Comparison of ENCODE assay signal across 7 cellular contexts in the genomic region with DNA sequence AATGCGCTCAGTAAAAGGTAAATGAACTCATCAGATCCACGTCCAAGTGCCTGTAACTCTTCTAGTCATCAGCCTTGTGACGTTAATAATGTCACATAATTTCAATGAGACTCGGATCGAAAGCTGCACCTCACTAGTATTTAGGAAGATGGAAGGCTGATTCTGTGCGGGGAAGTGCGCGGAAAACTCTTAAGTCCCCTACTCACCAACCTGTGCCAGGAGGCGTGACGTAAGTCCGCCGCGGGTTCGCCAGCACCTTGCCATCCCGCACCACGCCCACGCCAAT. TPM values are rescaled to one million over a fixed set of nuclear protein-coding genes. Genes with fewer than 3 reads are reported as not detected.
DNase-seq lines count a peak whose midpoint lies in the region; ATAC-seq, FAIRE-seq and TF ChIP-seq lines count a peak whose summit lies in the region.
"Had no signal": no experiment of that assay in that cellular context is flagged by ENCODE, and none has a peak within 500 bp of the region (broad histone marks: within the 10 kb centered on the region; RNA-seq: fewer than 3 reads in every experiment).

No MANE protein-coding gene starts in this region.

- no TSS peak for BruUV-seq in GM12878 (replicated peaks; lab: Mats Ljungman, UMichigan)

- RAD21 ChIA-PET in GM12878 (lab: Charles Lee; ENCODE audit: unreplicated experiment) = interaction anchor here (1.1 to 2.9 kb wide), 4 partner anchors 16 to 112 kb away, joined by 4 to 17 read pairs (median 10); a partner anchor contains a TSS

- intact Hi-C loops in GM12878 (cut with micrococcal nuclease; ENCODE audit: unreplicated experiment) = loop anchor here (2.0 kb wide), 2 partner anchors 26 to 42 kb away; a partner anchor contains a TSS
- intact Hi-C loops in posterior vena cava (cut with DNase I) = loop anchor here in 1 of 2 donors (10.0 kb wide), 2 partner anchors 120 to 510 kb away; a partner anchor contains a TSS

- no peaks in the 10 kb centered on the region for H3K27me3 Mint-ChIP-seq in neural crest cell (ENCODE audit: low read depth)

- CTCF ChIA-PET in GM12878 (lab: Yijun Ruan, JAX) = interaction anchor here (1.5 to 4.7 kb wide), 3 partner anchors 40 to 155 kb away, joined by 3 to 48 read pairs (median 9); a partner anchor contains a TSS

- H3K4me2 ChIP-seq in GM12878 (ENCODE audit: control insufficient read depth, insufficient read depth) = peak overlapping the region; percentile 67

- no peak for TF ChIP-seq POLR2A in GM12878 (IDR thresholded peaks at IDR 0.05; ENCODE audit: low read depth, low read length)

- TF ChIP-seq EP300 in GM12878 (IDR thresholded peaks at IDR 0.05; ENCODE audit: borderline replicate concordance in 1 of 2, control insufficient read depth in 1 of 2, low read depth in 2 of 2, low read length in 2 of 2) = no peak

- FAIRE-seq in GM12878 (lab: Jason Lieb, UNC) = no peak

- TF ChIP-seq RAD21 in GM12878 (IDR thresholded peaks at IDR 0.05; ENCODE audit: insufficient read depth, low read depth, low read length) = no peak

- POLR2A ChIA-PET in GM12878 (lab: Charles Lee) = interaction anchor here (0.8 to 2.7 kb wide), 7 partner anchors 15 to 111 kb away, joined by 3 to 27 read pairs (median 6); a partner anchor contains a TSS

- H3K4me3 Mint-ChIP-seq in neural crest cell = no peak overlapping the region

- DNase-seq in NCI-H1105 (lab: John Stamatoyannopoulos, UW) = peak; percentile 83
- no peak for DNase-seq in GM12878 (ENCODE audit: low read depth, low spot score)
- DNase-seq in neural crest cell (ENCODE audit: low read depth, low spot score) = no peak
- DNase-seq in posterior vena cava (ENCODE audit: low spot score) = no peak

- no peaks in the 10 kb centered on the region for H3K9me3 Mint-ChIP-seq in neural crest cell

- no peaks in the 10 kb centered on the region for H4K20me1 ChIP-seq in GM12878 (ENCODE audit: control insufficient read depth, insufficient read depth)

- peak overlapping the region; percentile 90 for H2AFZ ChIP-seq in ACC112 (ENCODE audit: low read length, unreplicated experiment)
- H2AFZ ChIP-seq in GM12878 (ENCODE audit: control insufficient read depth, low read depth, low read length) = peak overlapping the region; percentile 84

- H3K4me3 ChIP-seq in ACC112 (ENCODE audit: low read depth, low read length) (peak overlapping the region; percentile 93), GM12878 (peak overlapping the region; percentile 83)

- ATAC-seq in GM21423 (IDR thresholded peaks at IDR 0.05; ENCODE audit: unreplicated experiment) (peak; percentile 44), GM12878 (peak; percentile 71)

- in situ Hi-C loops in GM12878 (cut with MboI) = loop anchor here (5.0 kb wide), 1 partner anchor 37 kb away; no protein-coding TSS in a partner anchor

- H3K4me1 ChIP-seq in ACC112 (ENCODE audit: control insufficient read depth, insufficient read depth, low read length, unreplicated experiment) = peaks cover 22% of the 10 kb centered on the region
- H3K4me1 ChIP-seq in GM12878 (ENCODE audit: control insufficient read depth, insufficient read depth, low read length) = no peaks in the 10 kb centered on the region; the same call in 1 of the 2 replicates

- peaks cover 25% of the 10 kb centered on the region; the same call in 1 of the 2 replicates for H3K36me3 ChIP-seq in ACC112 (ENCODE audit: insufficient read depth, low read length)
- peaks cover 12 to 48% of the 10 kb centered on the region in 2 experiments for H3K36me3 ChIP-seq in GM12878 (ENCODE audit: control insufficient read depth in 2 of 2, insufficient read depth in 2 of 2, low read length in 1 of 2)

- no peaks in the 10 kb centered on the region for H3K27me3 ChIP-seq in ACC112 (ENCODE audit: insufficient read depth, low read length)
- H3K27me3 ChIP-seq in GM12878 (replicated peaks in 1 of 2; ENCODE audit: control insufficient read depth in 2 of 2, insufficient read depth in 2 of 2, low read length in 1 of 2) = no peaks in the 10 kb centered on the region

- peaks cover 6% of the 10 kb centered on the region for H3K4me1 Mint-ChIP-seq in neural crest cell

- under 1% methylated on average over 17 of the region's 17 CpGs for WGBS in GM12878 (ENCODE audit: insufficient coverage, insufficient replicate concordance, low lambda C conversion rate, missing lambda C conversion rate)

- SMC1A ChIA-PET in GM12878 (lab: Charles Lee; ENCODE audit: uncharacterized antibody, unreplicated experiment) = interaction anchor here (1.5 to 3.0 kb wide), 4 partner anchors 35 to 40 kb away, joined by 8 to 27 read pairs (median 13); a partner anchor contains a TSS

- TF ChIP-seq CTCF in GM12878 (IDR thresholded peaks at IDR 0.05 in 2 of 3, conservative IDR thresholded peaks at IDR 0.05 in 1 of 3; ENCODE audit: control insufficient read depth in 2 of 3, extremely low read depth in 1 of 3, insufficient read depth in 1 of 3, low read depth in 3 of 3, low read length in 3 of 3) (no peak), neural crest cell (conservative IDR thresholded peaks at IDR 0.05) (peak; percentile 14)

- H3K79me2 ChIP-seq in ACC112 (ENCODE audit: control insufficient read depth, insufficient read depth, low read length, unreplicated experiment) = peaks cover 46% of the 10 kb centered on the region
- peaks cover 42% of the 10 kb centered on the region for H3K79me2 ChIP-seq in GM12878 (ENCODE audit: control insufficient read depth, insufficient read depth, low read length)

- peaks cover 11% of the 10 kb centered on the region for H3K36me3 Mint-ChIP-seq in neural crest cell (ENCODE audit: low read depth)

- H3K27ac ChIP-seq in ACC112 (ENCODE audit: low read depth, low read length) = peak overlapping the region; percentile 93
- H3K27ac ChIP-seq in GM12878 (ENCODE audit: control insufficient read depth, insufficient read depth) = peak overlapping the region; percentile 98

- peak overlapping the region; percentile 84 for H3K9ac ChIP-seq in GM12878 (ENCODE audit: control insufficient read depth, insufficient read depth, low read length)

- H3K9me3 ChIP-seq in GM12878 (replicated peaks; ENCODE audit: control insufficient read depth, insufficient read depth, low read length) = no peaks in the 10 kb centered on the region

- no peak overlapping the region for H3K27ac Mint-ChIP-seq in neural crest cell (ENCODE audit: unreplicated experiment)

RNA-seq across cellular contexts. Expression of a gene that starts 0.3 kb away (rescaled TPM):
- total RNA-seq in GM12878 (2013; cell fraction: nucleolus; rRNA removed) = 81.7 and 83.0 TPM in 2 replicates
- total RNA-seq in GM12878 (2014; rRNA removed) (67.1 and 78.1 TPM in 2 replicates), GM12878 (2014; rRNA removed; fragmentation: Illumina TruSeq; extraction: Trizol) (47.9 and 49.2 TPM in 2 replicates), GM12878 (2021) (46.8 and 47.8 TPM in 2 replicates), neural crest cell (67.3 and 68.1 TPM in 2 replicates), posterior vena cava (10 to 100 TPM; 24.4 to 28.7 TPM)
- 33.7 TPM for polyA plus RNA-seq in GM12878 (2011; ENCODE audit: low read depth)
- polyA plus RNA-seq in GM12878 (2011; rRNA removed) (49.6 and 56.2 TPM in 2 replicates), GM12878 (2014; fragmentation: Illumina TruSeq; extraction: Trizol) (49.4 and 57.1 TPM in 2 replicates), GM12878 (2014; fragmentation: Nextera tagmentation; extraction: Ambion mirVana) (10 to 100 TPM; 48.9 to 49.4 TPM), GM12878 (2014; rRNA removed) (85.6 and 88.8 TPM in 2 replicates), GM12878 (2016; fragmentation: Nextera tagmentation; extraction: Ambion mirVana) (10 to 100 TPM; 76.9 to 88.9 TPM)
- 68.4 and 87.0 TPM in 2 replicates for polyA plus RNA-seq in GM12878 (2011; cell fraction: cytosol; rRNA removed)
- polyA plus RNA-seq in GM12878 (2011; cell fraction: nucleus; rRNA removed) = 128 and 138 TPM in 2 replicates
- polyA plus RNA-seq in GM12878 (2012) = 31.3 and 37.9 TPM in 2 replicates
- polyA minus RNA-seq in GM12878 (2011; rRNA and poly(A)+ RNA removed) = 71.2 and 76.9 TPM in 2 replicates
- 15.9 and 16.4 TPM in 2 replicates for polyA minus RNA-seq in GM12878 (2011; cell fraction: cytosol; rRNA and poly(A)+ RNA removed)
- polyA minus RNA-seq in GM12878 (2011; cell fraction: nucleus; rRNA and poly(A)+ RNA removed) = 48.0 and 88.6 TPM in 2 replicates

RNA-seq across cellular contexts. Expression of a gene that starts 0.7 kb away (rescaled TPM):
- 11.9 and 13.2 TPM in 2 replicates for total RNA-seq in GM12878 (2013; cell fraction: nucleolus; rRNA removed)
- total RNA-seq in GM12878 (2014; rRNA removed) = 267 and 279 TPM in 2 replicates
- 107 and 115 TPM in 2 replicates for total RNA-seq in GM12878 (2014; rRNA removed; fragmentation: Illumina TruSeq; extraction: Trizol)
- total RNA-seq in GM12878 (2021) = 262 and 271 TPM in 2 replicates
- polyA plus RNA-seq in GM12878 (2011; ENCODE audit: low read depth) = 189 TPM
- polyA plus RNA-seq in GM12878 (2011; rRNA removed) = 226 and 308 TPM in 2 replicates
- polyA plus RNA-seq in GM12878 (2011; cell fraction: cytosol; rRNA removed) = 367 and 441 TPM in 2 replicates
- 186 and 211 TPM in 2 replicates for polyA plus RNA-seq in GM12878 (2011; cell fraction: nucleus; rRNA removed)
- 204 and 235 TPM in 2 replicates for polyA plus RNA-seq in GM12878 (2012)
- polyA plus RNA-seq in GM12878 (2014; fragmentation: Illumina TruSeq; extraction: Trizol) = 407 and 465 TPM in 2 replicates
- 100 to 1,000 TPM; 299 to 320 TPM for polyA plus RNA-seq in GM12878 (2014; fragmentation: Nextera tagmentation; extraction: Ambion mirVana)
- polyA plus RNA-seq in GM12878 (2014; rRNA removed) = 278 and 300 TPM in 2 replicates
- polyA plus RNA-seq in GM12878 (2016; fragmentation: Nextera tagmentation; extraction: Ambion mirVana) = 100 to 1,000 TPM; 298 to 319 TPM
- polyA minus RNA-seq in GM12878 (2011; rRNA and poly(A)+ RNA removed) = 253 and 255 TPM in 2 replicates
- 57.3 and 60.1 TPM in 2 replicates for polyA minus RNA-seq in GM12878 (2011; cell fraction: cytosol; rRNA and poly(A)+ RNA removed)
- 28.0 and 43.7 TPM in 2 replicates for polyA minus RNA-seq in GM12878 (2011; cell fraction: nucleus; rRNA and poly(A)+ RNA removed)
- 433 and 437 TPM in 2 replicates for total RNA-seq in neural crest cell
- 10 to 100 TPM; 74.3 to 96.2 TPM for total RNA-seq in posterior vena cava

RNA-seq across cellular contexts. Expression of a gene that starts 6.9 kb away (rescaled TPM):
- total RNA-seq in GM12878 (2013; cell fraction: nucleolus; rRNA removed) = 16.5 and 18.6 TPM in 2 replicates
- 29.3 and 29.7 TPM in 2 replicates for total RNA-seq in GM12878 (2014; rRNA removed)
- 22.8 and 23.4 TPM in 2 replicates for total RNA-seq in GM12878 (2014; rRNA removed; fragmentation: Illumina TruSeq; extraction: Trizol)
- 39.0 and 41.3 TPM in 2 replicates for total RNA-seq in GM12878 (2021)
- 29.2 TPM for polyA plus RNA-seq in GM12878 (2011; ENCODE audit: low read depth)
- polyA plus RNA-seq in GM12878 (2011; rRNA removed) = 26.7 and 45.7 TPM in 2 replicates
- 41.3 and 42.1 TPM in 2 replicates for polyA plus RNA-seq in GM12878 (2011; cell fraction: cytosol; rRNA removed)
- 107 and 114 TPM in 2 replicates for polyA plus RNA-seq in GM12878 (2011; cell fraction: nucleus; rRNA removed)
- polyA plus RNA-seq in GM12878 (2012) = 30.5 and 36.8 TPM in 2 replicates
- 38.1 and 45.8 TPM in 2 replicates for polyA plus RNA-seq in GM12878 (2014; fragmentation: Illumina TruSeq; extraction: Trizol)
- 10 to 100 TPM; 19.1 to 41.6 TPM for polyA plus RNA-seq in GM12878 (2014; fragmentation: Nextera tagmentation; extraction: Ambion mirVana)
- polyA plus RNA-seq in GM12878 (2014; rRNA removed) = 44.4 and 47.4 TPM in 2 replicates
- polyA plus RNA-seq in GM12878 (2016; fragmentation: Nextera tagmentation; extraction: Ambion mirVana) = 10 to 100 TPM; 37.7 to 43.6 TPM
- 34.0 and 36.5 TPM in 2 replicates for polyA minus RNA-seq in GM12878 (2011; rRNA and poly(A)+ RNA removed)
- polyA minus RNA-seq in GM12878 (2011; cell fraction: cytosol; rRNA and poly(A)+ RNA removed) = 11.2 and 12.3 TPM in 2 replicates
- 27.4 and 45.5 TPM in 2 replicates for polyA minus RNA-seq in GM12878 (2011; cell fraction: nucleus; rRNA and poly(A)+ RNA removed)
- total RNA-seq in neural crest cell = 36.0 and 40.8 TPM in 2 replicates
- total RNA-seq in posterior vena cava = 10 to 100 TPM; 25.3 to 27.5 TPM

RNA-seq across cellular contexts. Expression of a gene that starts 14.9 kb away (rescaled TPM):
- 49.6 and 54.8 TPM in 2 replicates for total RNA-seq in GM12878 (2013; cell fraction: nucleolus; rRNA removed)
- total RNA-seq in GM12878 (2014; rRNA removed) (145 and 161 TPM in 2 replicates), GM12878 (2014; rRNA removed; fragmentation: Illumina TruSeq; extraction: Trizol) (185 and 198 TPM in 2 replicates), GM12878 (2021) (129 and 131 TPM in 2 replicates), neural crest cell (35.1 and 40.8 TPM in 2 replicates), posterior vena cava (10 to 100 TPM; 17.1 to 34.1 TPM)
- polyA plus RNA-seq in GM12878 (2011; ENCODE audit: low read depth) = 57.8 TPM
- polyA plus RNA-seq in GM12878 (2011; rRNA removed) (202 and 215 TPM in 2 replicates), GM12878 (2014; fragmentation: Illumina TruSeq; extraction: Trizol) (196 and 211 TPM in 2 replicates), GM12878 (2014; fragmentation: Nextera tagmentation; extraction: Ambion mirVana) (100 to 1,000 TPM; 103 to 123 TPM), GM12878 (2014; rRNA removed) (137 and 146 TPM in 2 replicates), GM12878 (2016; fragmentation: Nextera tagmentation; extraction: Ambion mirVana) (100 to 1,000 TPM; 124 to 131 TPM)
- 175 and 177 TPM in 2 replicates for polyA plus RNA-seq in GM12878 (2011; cell fraction: cytosol; rRNA removed)
- polyA plus RNA-seq in GM12878 (2011; cell fraction: nucleus; rRNA removed) = 117 and 119 TPM in 2 replicates
- 45.2 and 49.5 TPM in 2 replicates for polyA plus RNA-seq in GM12878 (2012)
- 119 and 123 TPM in 2 replicates for polyA minus RNA-seq in GM12878 (2011; rRNA and poly(A)+ RNA removed)
- 51.5 and 61.2 TPM in 2 replicates for polyA minus RNA-seq in GM12878 (2011; cell fraction: cytosol; rRNA and poly(A)+ RNA removed)
- polyA minus RNA-seq in GM12878 (2011; cell fraction: nucleus; rRNA and poly(A)+ RNA removed) = 26.2 and 41.4 TPM in 2 replicates

RNA-seq across cellular contexts. Expression of a gene that starts 18.3 kb away (rescaled TPM):
- total RNA-seq in GM12878 (2013; cell fraction: nucleolus; rRNA removed) = 0.07 and 0.13 TPM in 2 replicates
- 0.11 TPM in 1 of 2 replicates, not detected in the other for total RNA-seq in GM12878 (2014; rRNA removed)
- total RNA-seq in GM12878 (2014; rRNA removed; fragmentation: Illumina TruSeq; extraction: Trizol) = 0.05 TPM in 1 of 2 replicates, not detected in the other
- total RNA-seq in GM12878 (2021) = 0.08 TPM in 2 replicates
- not detected for polyA plus RNA-seq in GM12878 (2011; ENCODE audit: low read depth)
- 0.01 TPM in 2 replicates for polyA plus RNA-seq in GM12878 (2011; rRNA removed)
- polyA plus RNA-seq in GM12878 (2011; cell fraction: cytosol; rRNA removed) = not detected in 2 replicates
- polyA plus RNA-seq in GM12878 (2011; cell fraction: nucleus; rRNA removed) = not detected in 2 replicates
- 0.03 and 0.08 TPM in 2 replicates for polyA plus RNA-seq in GM12878 (2012)
- polyA plus RNA-seq in GM12878 (2014; fragmentation: Illumina TruSeq; extraction: Trizol) = not detected in 2 replicates
- under 1 TPM in 1 of 2 experiments, not detected in 1; 0.02 TPM for polyA plus RNA-seq in GM12878 (2014; fragmentation: Nextera tagmentation; extraction: Ambion mirVana)
- polyA plus RNA-seq in GM12878 (2014; rRNA removed) = 0.04 TPM in 2 replicates
- under 1 TPM in 1 of 2 experiments, not detected in 1; 0.16 TPM for polyA plus RNA-seq in GM12878 (2016; fragmentation: Nextera tagmentation; extraction: Ambion mirVana)
- 0.15 TPM in 1 of 2 replicates, not detected in the other for polyA minus RNA-seq in GM12878 (2011; rRNA and poly(A)+ RNA removed)
- polyA minus RNA-seq in GM12878 (2011; cell fraction: cytosol; rRNA and poly(A)+ RNA removed) = 0.21 TPM in 1 of 2 replicates, not detected in the other
- 0.10 and 0.12 TPM in 2 replicates for polyA minus RNA-seq in GM12878 (2011; cell fraction: nucleus; rRNA and poly(A)+ RNA removed)
- 0.07 TPM in 1 of 2 replicates, not detected in the other for total RNA-seq in neural crest cell
- total RNA-seq in posterior vena cava = 1 to 10 TPM in 1 of 2 donors, under 1 TPM in 1; 0.52 to 1.2 TPM
- total RNA-seq: HT1080 had no signal
